39 cellular contexts compared by ENCODE assay signal in the genomic region with DNA sequence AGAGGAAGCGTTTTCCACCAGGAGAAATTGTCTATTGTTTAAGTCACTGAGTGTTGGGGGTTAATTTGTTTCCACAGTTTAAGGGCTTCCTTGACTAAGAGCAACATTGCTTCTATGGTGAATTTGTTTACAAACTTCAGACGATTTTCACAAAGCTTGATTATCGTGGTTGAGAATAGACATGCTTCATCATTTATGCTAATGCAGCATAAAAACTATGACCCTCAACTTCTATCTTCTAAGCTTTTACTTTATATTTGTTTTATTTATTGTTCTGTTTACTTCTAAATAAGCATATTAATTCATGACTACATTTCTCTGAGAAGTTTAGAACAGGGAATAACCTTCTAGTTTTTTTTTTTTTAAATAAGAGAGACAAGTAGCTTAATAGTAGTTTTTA.
"Had no signal": no experiment of that assay in that cellular context is flagged by ENCODE, and none has a peak within 500 bp of the region (broad histone marks: within the 10 kb centered on the region; RNA-seq: fewer than 3 reads in every experiment).

No MANE protein-coding gene starts in this region.

- H3K36me3 ChIP-seq: ascending aorta, cardiac muscle cell had no signal

- H3K9me3 ChIP-seq: ascending aorta had no signal

- DNase-seq: activated B cell treated with CpG ODN at 0.5 μM for 24 hours; activated CD4-positive, alpha-beta memory T cell treated with anti-CD3 and anti-CD28 coated beads for 36 hours; activated CD4-positive, alpha-beta T cell treated with anti-CD3 and anti-CD28 coated beads for 4 hours; activated CD4-positive, alpha-beta T cell treated with anti-CD3 and anti-CD28 coated beads, Interleukin-2, amount 10 ng/mL, durations not matched to agents 24 days and 14 days; activated CD4-positive, alpha-beta T cell treated with anti-CD3 and anti-CD28 coated beads, Interleukin-2, amount 50 U/mL, for 1 hour; activated CD4-positive, alpha-beta T cell treated with anti-CD3 and anti-CD28 coated beads, Interleukin-2, amount 50 U/mL, for 4 hours; activated CD4-positive, CD25-positive, alpha-beta regulatory T cell treated with anti-CD3 and anti-CD28 coated beads, Interleukin-2, amount 50 U/mL, for 72 hours; activated CD8-positive, alpha-beta memory T cell treated with anti-CD3 and anti-CD28 coated beads, Interleukin-2, amount 50 U/mL, for 4 hours; activated CD8-positive, alpha-beta T cell treated with anti-CD3 and anti-CD28 coated beads for 36 hours; activated effector memory CD4-positive, alpha-beta T cell treated with anti-CD3 and anti-CD28 coated beads, Interleukin-2, amount 50 U/mL, for 16 hours; activated gamma-delta T cell treated with Interleukin-2 at 50 U/mL for 16 hours; activated naive CD4-positive, alpha-beta T cell; activated naive CD4-positive, alpha-beta T cell treated with anti-CD3 and anti-CD28 coated beads for 36 hours; activated naive CD8-positive, alpha-beta T cell treated with anti-CD3 and anti-CD28 coated beads, Interleukin-2, amount 10 ng/mL, durations not matched to agents 7 days and 5 days; activated naive CD8-positive, alpha-beta T cell treated with anti-CD3 and anti-CD28 coated beads, Interleukin-2, amount 50 U/mL, for 24 hours; activated T-cell treated with anti-CD3 and anti-CD28 coated beads for 4 hours; activated T-cell treated with anti-CD3 and anti-CD28 coated beads, Interleukin-2, amount 50 U/mL, for 1 hour; activated T-cell treated with anti-CD3 and anti-CD28 coated beads, Interleukin-2, amount 50 U/mL, for 4 hours; activated T-cell treated with anti-CD3 and anti-CD28 coated beads, Interleukin-2, amount 50 U/mL, for 72 hours; amygdala; anterior cingulate cortex; caudate nucleus; cerebellar nuclear complex; T-helper 1 cell; T-helper 2 cell; T-helper 9 cell had no signal

- H3K27ac ChIP-seq: ascending aorta, cardiac muscle cell, VCaP had no signal

- H3K4me1 Mint-ChIP-seq: activated B cell treated with CpG ODN at 0.5 μM for 24 hours; activated CD4-positive, alpha-beta T cell treated with anti-CD3 and anti-CD28 coated beads, Interleukin-2, amount 10 ng/mL, durations not matched to agents 24 days and 14 days; activated naive CD4-positive, alpha-beta T cell treated with anti-CD3 and anti-CD28 coated beads, Interleukin-2, amount 50 U/mL, for 24 hours; activated naive CD8-positive, alpha-beta T cell treated with anti-CD3 and anti-CD28 coated beads, Interleukin-2, amount 10 ng/mL, durations not matched to agents 7 days and 5 days; activated naive CD8-positive, alpha-beta T cell treated with anti-CD3 and anti-CD28 coated beads, Interleukin-2, amount 50 U/mL, for 24 hours; activated T-helper 17 cell treated with anti-CD3 and anti-CD28 coated beads, Interleukin-2, amount 50 U/mL, for 72 hours; brain; central memory CD8-positive, alpha-beta T cell had no signal

- H3K9me3 Mint-ChIP-seq: activated B cell treated with CpG ODN at 0.5 μM for 24 hours; activated T-helper 1 cell treated with anti-CD3 and anti-CD28 coated beads, Interleukin-12 subunit alpha, Interleukin-12 subunit beta, Interleukin-2, Interleukin-4 antibody, amounts not matched to agents 30 ng/mL and 10 ng/mL and 1 ng/mL, durations not matched to agents 14 hours and 24 hours and 36 hours; brain had no signal

- H3K4me1 ChIP-seq: ascending aorta had no signal

- H3K27ac Mint-ChIP-seq: activated B cell treated with CpG ODN at 0.5 μM for 24 hours; activated CD4-positive, alpha-beta memory T cell treated with anti-CD3 and anti-CD28 coated beads for 36 hours; activated CD4-positive, alpha-beta T cell treated with anti-CD3 and anti-CD28 coated beads, Interleukin-2, amount 10 ng/mL, durations not matched to agents 24 days and 14 days; activated CD8-positive, alpha-beta T cell treated with anti-CD3 and anti-CD28 coated beads for 36 hours; activated naive CD4-positive, alpha-beta T cell treated with anti-CD3 and anti-CD28 coated beads for 36 hours; activated naive CD4-positive, alpha-beta T cell treated with anti-CD3 and anti-CD28 coated beads, Interleukin-2, amount 50 U/mL, for 24 hours; activated naive CD8-positive, alpha-beta T cell; activated naive CD8-positive, alpha-beta T cell treated with anti-CD3 and anti-CD28 coated beads, Interleukin-2, amount 10 ng/mL, durations not matched to agents 7 days and 5 days; activated naive CD8-positive, alpha-beta T cell treated with anti-CD3 and anti-CD28 coated beads, Interleukin-2, amount 50 U/mL, for 24 hours; activated T-cell treated with anti-CD3 and anti-CD28 coated beads, Interleukin-2, amount 50 U/mL, for 72 hours; activated T-helper 1 cell treated with anti-CD3 and anti-CD28 coated beads, Interleukin-12 subunit alpha, Interleukin-12 subunit beta, Interleukin-2, Interleukin-4 antibody, amounts not matched to agents 30 ng/mL and 10 ng/mL and 1 ng/mL, durations not matched to agents 14 hours and 24 hours and 36 hours; activated T-helper 17 cell treated with anti-CD3 and anti-CD28 coated beads, Interleukin-2, amount 50 U/mL, for 72 hours; brain; T-helper 1 cell treated with Interleukin-12 subunit alpha and Interleukin-12 subunit beta and Interleukin-4 antibody, amounts not matched to agents 30 μg/mL and 1 μg/mL, for 36 hours; T-helper 2 cell treated with Interferon-gamma antibody and Interleukin-4, amounts not matched to agents 5 μg/mL and 100 μg/mL, for 36 hours had no signal

- H3K27me3 Mint-ChIP-seq: activated B cell treated with CpG ODN at 0.5 μM for 24 hours; activated CD4-positive, alpha-beta memory T cell treated with anti-CD3 and anti-CD28 coated beads for 36 hours; activated CD4-positive, alpha-beta T cell treated with anti-CD3 and anti-CD28 coated beads, Interleukin-2, amount 10 ng/mL, durations not matched to agents 24 days and 14 days; activated CD8-positive, alpha-beta T cell treated with anti-CD3 and anti-CD28 coated beads for 36 hours; activated naive CD4-positive, alpha-beta T cell treated with anti-CD3 and anti-CD28 coated beads, Interleukin-2, amount 50 U/mL, for 24 hours; activated naive CD8-positive, alpha-beta T cell; activated naive CD8-positive, alpha-beta T cell treated with anti-CD3 and anti-CD28 coated beads, Interleukin-2, amount 10 ng/mL, durations not matched to agents 7 days and 5 days; activated naive CD8-positive, alpha-beta T cell treated with anti-CD3 and anti-CD28 coated beads, Interleukin-2, amount 50 U/mL, for 24 hours; activated T-helper 17 cell treated with anti-CD3 and anti-CD28 coated beads, Interleukin-2, amount 50 U/mL, for 72 hours; central memory CD8-positive, alpha-beta T cell had no signal

- H3K36me3 Mint-ChIP-seq: activated CD4-positive, alpha-beta memory T cell treated with anti-CD3 and anti-CD28 coated beads for 36 hours; activated naive CD4-positive, alpha-beta T cell treated with anti-CD3 and anti-CD28 coated beads, Interleukin-2, amount 50 U/mL, for 24 hours; activated naive CD8-positive, alpha-beta T cell; activated naive CD8-positive, alpha-beta T cell treated with anti-CD3 and anti-CD28 coated beads, Interleukin-2, amount 10 ng/mL, durations not matched to agents 7 days and 5 days; brain had no signal

- H3K4me3 ChIP-seq: ascending aorta, cardiac muscle cell had no signal

- ATAC-seq: activated CD8-positive, alpha-beta T cell treated with anti-CD3 and anti-CD28 coated beads for 36 hours; activated naive CD8-positive, alpha-beta T cell treated with anti-CD3 and anti-CD28 coated beads, Interleukin-2, amount 50 U/mL, for 24 hours; activated T-cell treated with anti-CD3 and anti-CD28 coated beads, Interleukin-2, amount 50 U/mL, for 4 hours; activated T-cell treated with anti-CD3 and anti-CD28 coated beads, Interleukin-2, amount 50 U/mL, for 72 hours; activated T-helper 17 cell treated with anti-CD3 and anti-CD28 coated beads, Interleukin-2, amount 50 U/mL, for 72 hours had no signal

- FAIRE-seq: bronchial epithelial cell, TTC549 had no signal

- H3K4me3 Mint-ChIP-seq: activated B cell treated with CpG ODN at 0.5 μM for 24 hours; activated CD4-positive, alpha-beta memory T cell treated with anti-CD3 and anti-CD28 coated beads for 36 hours; activated CD4-positive, alpha-beta T cell treated with anti-CD3 and anti-CD28 coated beads, Interleukin-2, amount 10 ng/mL, durations not matched to agents 24 days and 14 days; activated CD8-positive, alpha-beta T cell treated with anti-CD3 and anti-CD28 coated beads for 36 hours; activated naive CD4-positive, alpha-beta T cell treated with anti-CD3 and anti-CD28 coated beads for 36 hours; activated naive CD4-positive, alpha-beta T cell treated with anti-CD3 and anti-CD28 coated beads, Interleukin-2, amount 50 U/mL, for 24 hours; activated naive CD8-positive, alpha-beta T cell; activated naive CD8-positive, alpha-beta T cell treated with anti-CD3 and anti-CD28 coated beads, Interleukin-2, amount 10 ng/mL, durations not matched to agents 7 days and 5 days; activated naive CD8-positive, alpha-beta T cell treated with anti-CD3 and anti-CD28 coated beads, Interleukin-2, amount 50 U/mL, for 24 hours; activated T-cell treated with anti-CD3 and anti-CD28 coated beads, Interleukin-2, amount 50 U/mL, for 4 hours; activated T-cell treated with anti-CD3 and anti-CD28 coated beads, Interleukin-2, amount 50 U/mL, for 72 hours; activated T-helper 1 cell treated with anti-CD3 and anti-CD28 coated beads, Interleukin-12 subunit alpha, Interleukin-12 subunit beta, Interleukin-2, Interleukin-4 antibody, amounts not matched to agents 30 ng/mL and 10 ng/mL and 1 ng/mL, durations not matched to agents 14 hours and 24 hours and 36 hours; activated T-helper 17 cell treated with anti-CD3 and anti-CD28 coated beads, Interleukin-2, amount 50 U/mL, for 72 hours; brain; central memory CD8-positive, alpha-beta T cell; T-helper 1 cell treated with Interleukin-12 subunit alpha and Interleukin-12 subunit beta and Interleukin-4 antibody, amounts not matched to agents 30 μg/mL and 1 μg/mL, for 36 hours; T-helper 2 cell treated with Interferon-gamma antibody and Interleukin-4, amounts not matched to agents 5 μg/mL and 100 μg/mL, for 36 hours had no signal

- H3K27me3 ChIP-seq: ascending aorta, cardiac muscle cell had no signal
